Comparison of ENCODE assay signal across 1 cellular context in genomic region chr6:48240287-48240686, GRCh38.
TF ChIP-seq lines count a peak whose summit lies in the region.

No MANE protein-coding gene starts in this region.

TF ChIP-seq in HepG2, 621 proteins besides CTCF, POLR2A, EP300 and RAD21 (continued from another document):
- no peak for TF ChIP-seq PRDM4 (CRISPR knock-in tag; IDR thresholded peaks at IDR 0.05; ENCODE audit: borderline replicate concordance)
- TF ChIP-seq ZNF691 (CRISPR knock-in tag; IDR thresholded peaks at IDR 0.05; ENCODE audit: borderline replicate concordance, low read depth), result no peak
- TF ChIP-seq ZNF788 (CRISPR knock-in tag; IDR thresholded peaks at IDR 0.05; ENCODE audit: borderline replicate concordance), result no peak
